30 cellular contexts compared by ENCODE assay signal in genomic region chr2:29560566-29560965, GRCh38.
"Had no signal": no experiment of that assay in that cellular context is flagged by ENCODE, and none has a peak within 500 bp of the region (broad histone marks: within the 10 kb centered on the region; RNA-seq: fewer than 3 reads in every experiment).

No MANE protein-coding gene starts in this region.

- H3K9me3 ChIP-seq: adrenal gland, body of pancreas, breast epithelium had no signal

- H3K4me1 ChIP-seq: adrenal gland, body of pancreas, breast epithelium had no signal

- H3K36me3 ChIP-seq: adrenal gland, brain microvascular endothelial cell, breast epithelium had no signal

- H3K27ac ChIP-seq: adrenal gland, body of pancreas, brain microvascular endothelial cell, breast epithelium, VCaP had no signal

- H3K4me3 ChIP-seq: adrenal gland, body of pancreas, breast epithelium had no signal

- DNase-seq: activated B cell treated with CpG ODN at 0.5 μM for 24 hours; activated CD4-positive, alpha-beta memory T cell treated with anti-CD3 and anti-CD28 coated beads for 36 hours; activated CD4-positive, alpha-beta T cell treated with anti-CD3 and anti-CD28 coated beads for 4 hours; activated CD4-positive, alpha-beta T cell treated with anti-CD3 and anti-CD28 coated beads, Interleukin-2, amount 10 ng/mL, durations not matched to agents 24 days and 14 days; activated CD4-positive, alpha-beta T cell treated with anti-CD3 and anti-CD28 coated beads, Interleukin-2, amount 50 U/mL, for 1 hour; activated CD4-positive, alpha-beta T cell treated with anti-CD3 and anti-CD28 coated beads, Interleukin-2, amount 50 U/mL, for 4 hours; activated CD4-positive, CD25-positive, alpha-beta regulatory T cell treated with anti-CD3 and anti-CD28 coated beads, Interleukin-2, amount 50 U/mL, for 72 hours; activated CD8-positive, alpha-beta memory T cell treated with anti-CD3 and anti-CD28 coated beads, Interleukin-2, amount 50 U/mL, for 4 hours; activated CD8-positive, alpha-beta T cell treated with anti-CD3 and anti-CD28 coated beads for 36 hours; activated effector memory CD4-positive, alpha-beta T cell treated with anti-CD3 and anti-CD28 coated beads, Interleukin-2, amount 50 U/mL, for 16 hours; activated gamma-delta T cell treated with Interleukin-2 at 50 U/mL for 16 hours; activated naive CD4-positive, alpha-beta T cell; activated naive CD4-positive, alpha-beta T cell treated with anti-CD3 and anti-CD28 coated beads for 36 hours; activated naive CD4-positive, alpha-beta T cell treated with anti-CD3 and anti-CD28 coated beads, Interleukin-2, amount 50 U/mL, for 16 hours; activated naive CD8-positive, alpha-beta T cell treated with anti-CD3 and anti-CD28 coated beads for 36 hours; activated T-cell treated with anti-CD3 and anti-CD28 coated beads for 4 hours; activated T-cell treated with anti-CD3 and anti-CD28 coated beads, Interleukin-2, amount 50 U/mL, for 1 hour; activated T-cell treated with anti-CD3 and anti-CD28 coated beads, Interleukin-2, amount 50 U/mL, for 4 hours; activated T-cell treated with anti-CD3 and anti-CD28 coated beads, Interleukin-2, amount 50 U/mL, for 72 hours; amniotic stem cell; aorta; body of pancreas; brain microvascular endothelial cell; central memory CD4-positive, alpha-beta T cell; T-helper 1 cell; T-helper 2 cell; T-helper 9 cell had no signal

- H3K27me3 ChIP-seq: adrenal gland, body of pancreas, brain microvascular endothelial cell, breast epithelium had no signal
